In the genomic region with DNA sequence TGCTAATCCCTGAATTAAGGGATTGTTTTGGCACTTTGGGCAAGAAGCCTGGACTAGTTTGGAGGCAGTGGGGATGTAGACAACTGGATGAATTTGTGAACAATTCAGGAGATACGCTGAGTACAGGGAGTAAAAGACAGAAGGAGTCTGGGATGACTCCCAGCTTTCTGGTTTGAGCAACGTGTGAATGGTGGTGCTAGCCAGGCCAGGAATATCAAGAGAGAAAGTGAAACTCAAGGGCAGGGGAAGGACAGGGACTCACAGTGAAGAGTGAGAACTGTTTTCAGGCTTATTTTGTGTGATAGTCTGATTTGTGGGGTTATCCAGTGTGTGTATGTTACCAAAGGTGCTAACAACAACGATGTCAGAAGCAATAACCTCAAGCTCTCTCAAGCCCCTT, we compare ENCODE assay signal across 1 cellular context.
TF ChIP-seq lines count a peak whose summit lies in the region.

No MANE protein-coding gene starts in this region.

TF ChIP-seq in SK-N-SH, 30 proteins besides CTCF, POLR2A, EP300 and RAD21:
- TF ChIP-seq, protein P1, sequence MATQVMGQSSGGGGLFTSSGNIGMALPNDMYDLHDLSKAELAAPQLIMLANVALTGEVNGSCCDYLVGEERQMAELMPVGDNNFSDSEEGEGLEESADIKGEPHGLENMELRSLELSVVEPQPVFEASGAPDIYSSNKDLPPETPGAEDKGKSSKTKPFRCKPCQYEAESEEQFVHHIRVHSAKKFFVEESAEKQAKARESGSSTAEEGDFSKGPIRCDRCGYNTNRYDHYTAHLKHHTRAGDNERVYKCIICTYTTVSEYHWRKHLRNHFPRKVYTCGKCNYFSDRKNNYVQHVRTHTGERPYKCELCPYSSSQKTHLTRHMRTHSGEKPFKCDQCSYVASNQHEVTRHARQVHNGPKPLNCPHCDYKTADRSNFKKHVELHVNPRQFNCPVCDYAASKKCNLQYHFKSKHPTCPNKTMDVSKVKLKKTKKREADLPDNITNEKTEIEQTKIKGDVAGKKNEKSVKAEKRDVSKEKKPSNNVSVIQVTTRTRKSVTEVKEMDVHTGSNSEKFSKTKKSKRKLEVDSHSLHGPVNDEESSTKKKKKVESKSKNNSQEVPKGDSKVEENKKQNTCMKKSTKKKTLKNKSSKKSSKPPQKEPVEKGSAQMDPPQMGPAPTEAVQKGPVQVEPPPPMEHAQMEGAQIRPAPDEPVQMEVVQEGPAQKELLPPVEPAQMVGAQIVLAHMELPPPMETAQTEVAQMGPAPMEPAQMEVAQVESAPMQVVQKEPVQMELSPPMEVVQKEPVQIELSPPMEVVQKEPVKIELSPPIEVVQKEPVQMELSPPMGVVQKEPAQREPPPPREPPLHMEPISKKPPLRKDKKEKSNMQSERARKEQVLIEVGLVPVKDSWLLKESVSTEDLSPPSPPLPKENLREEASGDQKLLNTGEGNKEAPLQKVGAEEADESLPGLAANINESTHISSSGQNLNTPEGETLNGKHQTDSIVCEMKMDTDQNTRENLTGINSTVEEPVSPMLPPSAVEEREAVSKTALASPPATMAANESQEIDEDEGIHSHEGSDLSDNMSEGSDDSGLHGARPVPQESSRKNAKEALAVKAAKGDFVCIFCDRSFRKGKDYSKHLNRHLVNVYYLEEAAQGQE (IDR thresholded peaks at IDR 0.05; ENCODE audit: low read depth, low read length) = no peak
- TF ChIP-seq, protein P2, sequence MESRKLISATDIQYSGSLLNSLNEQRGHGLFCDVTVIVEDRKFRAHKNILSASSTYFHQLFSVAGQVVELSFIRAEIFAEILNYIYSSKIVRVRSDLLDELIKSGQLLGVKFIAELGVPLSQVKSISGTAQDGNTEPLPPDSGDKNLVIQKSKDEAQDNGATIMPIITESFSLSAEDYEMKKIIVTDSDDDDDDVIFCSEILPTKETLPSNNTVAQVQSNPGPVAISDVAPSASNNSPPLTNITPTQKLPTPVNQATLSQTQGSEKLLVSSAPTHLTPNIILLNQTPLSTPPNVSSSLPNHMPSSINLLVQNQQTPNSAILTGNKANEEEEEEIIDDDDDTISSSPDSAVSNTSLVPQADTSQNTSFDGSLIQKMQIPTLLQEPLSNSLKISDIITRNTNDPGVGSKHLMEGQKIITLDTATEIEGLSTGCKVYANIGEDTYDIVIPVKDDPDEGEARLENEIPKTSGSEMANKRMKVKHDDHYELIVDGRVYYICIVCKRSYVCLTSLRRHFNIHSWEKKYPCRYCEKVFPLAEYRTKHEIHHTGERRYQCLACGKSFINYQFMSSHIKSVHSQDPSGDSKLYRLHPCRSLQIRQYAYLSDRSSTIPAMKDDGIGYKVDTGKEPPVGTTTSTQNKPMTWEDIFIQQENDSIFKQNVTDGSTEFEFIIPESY (IDR thresholded peaks at IDR 0.05; ENCODE audit: borderline replicate concordance, low read depth) = no peak
- no peak for TF ChIP-seq YY1 (IDR thresholded peaks at IDR 0.05; ENCODE audit: low read depth)
- TF ChIP-seq, protein P3, sequence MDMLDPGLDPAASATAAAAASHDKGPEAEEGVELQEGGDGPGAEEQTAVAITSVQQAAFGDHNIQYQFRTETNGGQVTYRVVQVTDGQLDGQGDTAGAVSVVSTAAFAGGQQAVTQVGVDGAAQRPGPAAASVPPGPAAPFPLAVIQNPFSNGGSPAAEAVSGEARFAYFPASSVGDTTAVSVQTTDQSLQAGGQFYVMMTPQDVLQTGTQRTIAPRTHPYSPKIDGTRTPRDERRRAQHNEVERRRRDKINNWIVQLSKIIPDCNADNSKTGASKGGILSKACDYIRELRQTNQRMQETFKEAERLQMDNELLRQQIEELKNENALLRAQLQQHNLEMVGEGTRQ (IDR thresholded peaks at IDR 0.05; ENCODE audit: borderline replicate concordance, low read depth, low read length) = no peak
- no peak for TF ChIP-seq TAF1 (IDR thresholded peaks at IDR 0.05; ENCODE audit: borderline replicate concordance, low read depth, low read length)
TF ChIP-seq in SK-N-SH: peak in this region for 0.
